In genomic region chr19:16160943-16161560, GRCh38 we compare ENCODE assay signal across 9 cellular contexts. TPM values are rescaled to one million over a fixed set of nuclear protein-coding genes. Genes with fewer than 3 reads are reported as not detected.
DNase-seq lines count a peak whose midpoint lies in the region; ATAC-seq and TF ChIP-seq lines count a peak whose summit lies in the region.
"Had no signal": no experiment of that assay in that cellular context is flagged by ENCODE, and none has a peak within 500 bp of the region (broad histone marks: within the 10 kb centered on the region; RNA-seq: fewer than 3 reads in every experiment).

No MANE protein-coding gene starts in this region.

- no peaks in the 10 kb centered on the region for H3K9me3 Mint-ChIP-seq in activated naive CD4-positive, alpha-beta T cell treated with anti-CD3 and anti-CD28 coated beads, Interleukin-2, amount 10 ng/mL, durations not matched to agents 7 days and 5 days
- no peaks in the 10 kb centered on the region for H3K9me3 Mint-ChIP-seq in activated CD4-positive, alpha-beta T cell treated with anti-CD3 and anti-CD28 coated beads, Interleukin-2, amount 10 ng/mL, durations not matched to agents 7 days and 5 days
- H3K9me3 Mint-ChIP-seq in stimulated activated naive CD8-positive, alpha-beta T cell treated with anti-CD3 and anti-CD28 coated beads, Interleukin-15, amount 100 ng/mL, for 72 hours = no peaks in the 10 kb centered on the region

- H3K27me3 Mint-ChIP-seq in activated naive CD4-positive, alpha-beta T cell treated with anti-CD3 and anti-CD28 coated beads, Interleukin-2, amount 10 ng/mL, durations not matched to agents 7 days and 5 days = no peaks in the 10 kb centered on the region
- no peaks in the 10 kb centered on the region for H3K27me3 Mint-ChIP-seq in activated CD4-positive, alpha-beta T cell treated with anti-CD3 and anti-CD28 coated beads, Interleukin-2, amount 10 ng/mL, durations not matched to agents 7 days and 5 days
- no peaks in the 10 kb centered on the region for H3K27me3 Mint-ChIP-seq in stimulated activated naive CD8-positive, alpha-beta T cell treated with anti-CD3 and anti-CD28 coated beads, Interleukin-15, amount 100 ng/mL, for 72 hours

- H3K36me3 ChIP-seq in aorta (ENCODE audit: control insufficient read depth in 1 of 2, insufficient read depth in 2 of 2, low read length in 1 of 2) = no peaks in the 10 kb centered on the region

- peak; percentile 87 for ATAC-seq in stimulated activated naive CD8-positive, alpha-beta T cell treated with anti-CD3 and anti-CD28 coated beads, Interleukin-15, amount 100 ng/mL, for 72 hours
- ATAC-seq in GM19324 (IDR thresholded peaks at IDR 0.05; ENCODE audit: low FRiP score, unreplicated experiment) (no peak), aorta (ENCODE audit: low FRiP score) (no peak)
- ATAC-seq: left lobe of liver had no signal

- POLR2A ChIA-PET in activated CD4-positive, alpha-beta T cell treated with anti-CD3 and anti-CD28 coated beads, Interleukin-2, amount 10 ng/mL, durations not matched to agents 7 days and 5 days (lab: Charles Lee) = interaction anchor here (0.6 to 0.7 kb wide), 2 partner anchors 14 to 43 kb away, joined by 3 to 4 read pairs; no protein-coding TSS in a partner anchor

- H3K4me3 Mint-ChIP-seq in activated naive CD4-positive, alpha-beta T cell treated with anti-CD3 and anti-CD28 coated beads, Interleukin-2, amount 10 ng/mL, durations not matched to agents 7 days and 5 days = no peak overlapping the region
- no peak overlapping the region for H3K4me3 Mint-ChIP-seq in activated CD4-positive, alpha-beta T cell treated with anti-CD3 and anti-CD28 coated beads, Interleukin-2, amount 10 ng/mL, durations not matched to agents 7 days and 5 days
- peak overlapping the region; percentile 51 to 56 for H3K4me3 Mint-ChIP-seq in stimulated activated naive CD8-positive, alpha-beta T cell treated with anti-CD3 and anti-CD28 coated beads, Interleukin-15, amount 100 ng/mL, for 72 hours

- H3K27ac Mint-ChIP-seq in activated naive CD4-positive, alpha-beta T cell treated with anti-CD3 and anti-CD28 coated beads, Interleukin-2, amount 10 ng/mL, durations not matched to agents 7 days and 5 days = no peak overlapping the region
- peak overlapping the region; percentile 37 for H3K27ac Mint-ChIP-seq in activated CD4-positive, alpha-beta T cell treated with anti-CD3 and anti-CD28 coated beads, Interleukin-2, amount 10 ng/mL, durations not matched to agents 7 days and 5 days
- H3K27ac Mint-ChIP-seq in stimulated activated naive CD8-positive, alpha-beta T cell treated with anti-CD3 and anti-CD28 coated beads, Interleukin-15, amount 100 ng/mL, for 72 hours = peak overlapping the region; percentile 30 to 75

- H3K27me3 ChIP-seq in aorta (ENCODE audit: control insufficient read depth in 1 of 2, insufficient read depth in 2 of 2, low read length in 1 of 2) = no peaks in the 10 kb centered on the region

- no peaks in the 10 kb centered on the region for H3K4me1 ChIP-seq in aorta (ENCODE audit: control insufficient read depth in 1 of 2, insufficient read depth in 2 of 2, low read length in 2 of 2)

- no peak overlapping the region for H3K27ac ChIP-seq in aorta (ENCODE audit: low read depth in 1 of 2, low read length in 2 of 2)

- peak; percentile 45 for DNase-seq in activated naive CD4-positive, alpha-beta T cell treated with Interleukin-2 at 50 U/mL for 16 hours
- DNase-seq in activated naive CD4-positive, alpha-beta T cell treated with anti-CD3 and anti-CD28 coated beads, Interleukin-2, amount 10 ng/mL, durations not matched to agents 7 days and 5 days = no peak
- DNase-seq in activated CD4-positive, alpha-beta T cell treated with anti-CD3 and anti-CD28 coated beads, Interleukin-2, amount 10 ng/mL, durations not matched to agents 7 days and 5 days = peak; percentile 17
- DNase-seq in foreskin fibroblast (peak; percentile 67 to 84), superior temporal gyrus (ENCODE audit: extremely low spot score) (no peak), aorta (no peak)
- peak; percentile 52 to 68 for DNase-seq in stimulated activated naive CD8-positive, alpha-beta T cell treated with anti-CD3 and anti-CD28 coated beads, Interleukin-15, amount 100 ng/mL, for 72 hours

- peaks cover 13% of the 10 kb centered on the region for H3K36me3 Mint-ChIP-seq in activated naive CD4-positive, alpha-beta T cell treated with anti-CD3 and anti-CD28 coated beads, Interleukin-2, amount 10 ng/mL, durations not matched to agents 7 days and 5 days
- peaks cover 19% of the 10 kb centered on the region for H3K36me3 Mint-ChIP-seq in activated CD4-positive, alpha-beta T cell treated with anti-CD3 and anti-CD28 coated beads, Interleukin-2, amount 10 ng/mL, durations not matched to agents 7 days and 5 days (ENCODE audit: low read depth)

- H3K4me1 Mint-ChIP-seq in activated naive CD4-positive, alpha-beta T cell treated with anti-CD3 and anti-CD28 coated beads, Interleukin-2, amount 10 ng/mL, durations not matched to agents 7 days and 5 days = peaks cover 16% of the 10 kb centered on the region
- peaks cover 19% of the 10 kb centered on the region for H3K4me1 Mint-ChIP-seq in activated CD4-positive, alpha-beta T cell treated with anti-CD3 and anti-CD28 coated beads, Interleukin-2, amount 10 ng/mL, durations not matched to agents 7 days and 5 days
- H3K4me1 Mint-ChIP-seq in stimulated activated naive CD8-positive, alpha-beta T cell treated with anti-CD3 and anti-CD28 coated beads, Interleukin-15, amount 100 ng/mL, for 72 hours = peaks cover 29% of the 10 kb centered on the region

- CTCF ChIA-PET in activated naive CD4-positive, alpha-beta T cell treated with anti-CD3 and anti-CD28 coated beads, Interleukin-2, amount 10 ng/mL, durations not matched to agents 7 days and 5 days (lab: Charles Lee) = interaction anchor here (0.7 to 1.7 kb wide), 2 partner anchors 110 to 119 kb away, joined by 3 to 4 read pairs; no protein-coding TSS in a partner anchor
- CTCF ChIA-PET in activated CD4-positive, alpha-beta T cell treated with anti-CD3 and anti-CD28 coated beads, Interleukin-2, amount 10 ng/mL, durations not matched to agents 7 days and 5 days (lab: Charles Lee) = interaction anchor here (1.1 to 1.8 kb wide), 3 partner anchors 8 to 120 kb away, joined by 3 to 8 read pairs (median 4); no protein-coding TSS in a partner anchor

- no peak for TF ChIP-seq CTCF in foreskin fibroblast (IDR thresholded peaks at IDR 0.05; ENCODE audit: low read depth, low read length)

- H3K4me3 ChIP-seq in foreskin fibroblast (ENCODE audit: low read depth in 1 of 2, low read length in 2 of 2) (no peak overlapping the region), aorta (ENCODE audit: low read length in 2 of 2) (no peak overlapping the region)

- H3K9me3 ChIP-seq in aorta (ENCODE audit: control insufficient read depth, low read length) = no peaks in the 10 kb centered on the region

- 75 to 77% methylated on average over 14 of the region's 14 CpGs for WGBS in aorta, 2 donors

- intact Hi-C loops in aorta (cut with DNase I) = loop anchor here in 1 of 2 donors (5.0 kb wide), 1 partner anchor 569 kb away; no protein-coding TSS in a partner anchor

RNA-seq across cellular contexts. Expression of gene CIB3, which starts 12.3 kb away (rescaled TPM):
- total RNA-seq in activated CD4-positive, alpha-beta T cell treated with anti-CD3 and anti-CD28 coated beads, Interleukin-2, amount 10 ng/mL, durations not matched to agents 7 days and 5 days = not detected
- total RNA-seq in aorta = not detected
- polyA plus RNA-seq in aorta = under 1 TPM in 1 of 2 donors, not detected in 1; 0.95 TPM
- total RNA-seq: left lobe of liver had no signal

RNA-seq across cellular contexts. Expression of gene HSH2D, which starts 17.6 kb away (rescaled TPM):
- total RNA-seq in activated CD4-positive, alpha-beta T cell treated with anti-CD3 and anti-CD28 coated beads, Interleukin-2, amount 10 ng/mL, durations not matched to agents 7 days and 5 days = 10 to 100 TPM; 70.7 to 76.9 TPM
- 1 to 10 TPM; 1.3 to 1.4 TPM for total RNA-seq in aorta
- polyA plus RNA-seq in aorta = 1 to 10 TPM in 1 of 2 donors, under 1 TPM in 1; 0.10 to 2.5 TPM

RNA-seq across cellular contexts. Expression of gene FAM32A, which starts 24.2 kb away (rescaled TPM):
- 10 to 100 TPM; 64.1 to 76.8 TPM for total RNA-seq in activated CD4-positive, alpha-beta T cell treated with anti-CD3 and anti-CD28 coated beads, Interleukin-2, amount 10 ng/mL, durations not matched to agents 7 days and 5 days
- total RNA-seq in aorta = 10 to 100 TPM; 46.1 to 46.4 TPM
- polyA plus RNA-seq in aorta = 10 to 100 TPM; 80.6 to 89.5 TPM

RNA-seq across cellular contexts. Expression of gene AP1M1, which starts 36.7 kb away (rescaled TPM):
- 100 to 1,000 TPM; 129 to 150 TPM for total RNA-seq in activated CD4-positive, alpha-beta T cell treated with anti-CD3 and anti-CD28 coated beads, Interleukin-2, amount 10 ng/mL, durations not matched to agents 7 days and 5 days
- total RNA-seq in aorta = 10 to 100 TPM; 74.7 TPM
- polyA plus RNA-seq in aorta = 10 to 100 TPM; 25.2 to 62.4 TPM

RNA-seq across cellular contexts. Expression of gene RAB8A, which starts 49.4 kb away (rescaled TPM):
- 100 to 1,000 TPM; 167 to 175 TPM for total RNA-seq in activated CD4-positive, alpha-beta T cell treated with anti-CD3 and anti-CD28 coated beads, Interleukin-2, amount 10 ng/mL, durations not matched to agents 7 days and 5 days
- total RNA-seq in aorta = 10 to 100 TPM; 51.3 to 56.7 TPM
- 10 to 100 TPM; 17.6 to 30.3 TPM for polyA plus RNA-seq in aorta

Comparison
In these comparisons a context has a peak if more than half of its experiments do, and no peak if none do; other contexts are left out.
1. DNase-seq: peak in activated naive CD4-positive, alpha-beta T cell treated with Interleukin-2 at 50 U/mL for 16 hours (single experiment), activated CD4-positive, alpha-beta T cell treated with anti-CD3 and anti-CD28 coated beads, Interleukin-2, amount 10 ng/mL, durations not matched to agents 7 days and 5 days (single experiment), foreskin fibroblast (2 of 2) and stimulated activated naive CD8-positive, alpha-beta T cell treated with anti-CD3 and anti-CD28 coated beads, Interleukin-15, amount 100 ng/mL, for 72 hours (2 of 2); none in activated naive CD4-positive, alpha-beta T cell treated with anti-CD3 and anti-CD28 coated beads, Interleukin-2, amount 10 ng/mL, durations not matched to agents 7 days and 5 days (single experiment), superior temporal gyrus (single experiment) and aorta (0 of 2).
2. H3K4me3 Mint-ChIP-seq: peak in stimulated activated naive CD8-positive, alpha-beta T cell treated with anti-CD3 and anti-CD28 coated beads, Interleukin-15, amount 100 ng/mL, for 72 hours (2 of 2); none in activated naive CD4-positive, alpha-beta T cell treated with anti-CD3 and anti-CD28 coated beads, Interleukin-2, amount 10 ng/mL, durations not matched to agents 7 days and 5 days (single experiment) and activated CD4-positive, alpha-beta T cell treated with anti-CD3 and anti-CD28 coated beads, Interleukin-2, amount 10 ng/mL, durations not matched to agents 7 days and 5 days (single experiment).
3. RNA of gene HSH2D, which starts 17.6 kb away (total RNA-seq): 70.7 to 76.9 TPM in activated CD4-positive, alpha-beta T cell treated with anti-CD3 and anti-CD28 coated beads, Interleukin-2, amount 10 ng/mL, durations not matched to agents 7 days and 5 days; 1.3 to 1.4 TPM in aorta; every median in the first group is over 10 times any median in the second.